Comparison of ENCODE assay signal across 16 cellular contexts in genomic region chr1:30241681-30242080, GRCh38.
A peak's percentile ranks its signal among the peaks of the same experiment; 100 is the strongest.
DNase-seq lines count a peak whose midpoint lies in the region; ATAC-seq, FAIRE-seq and TF ChIP-seq lines count a peak whose summit lies in the region.
"Had no signal": no experiment of that assay in that cellular context is flagged by ENCODE, and none has a peak within 500 bp of the region (broad histone marks: within the 10 kb centered on the region; RNA-seq: fewer than 3 reads in every experiment).

No MANE protein-coding gene starts in this region.

- H3K4me1 ChIP-seq in HepG2 (ENCODE audit: insufficient read depth, low read length) (no peaks in the 10 kb centered on the region), right lobe of liver (no peaks in the 10 kb centered on the region), endodermal cell (ENCODE audit: control insufficient read depth, insufficient read depth, low read length) (peaks cover 15% of the 10 kb centered on the region), smooth muscle cell (ENCODE audit: low read depth) (peaks cover 17% of the 10 kb centered on the region), trophoblast cell (ENCODE audit: control insufficient read depth in 1 of 2, insufficient read depth in 2 of 2, low read length in 2 of 2) (no peaks in the 10 kb centered on the region)
- H3K4me1 ChIP-seq: HAP-1 had no signal

- H2AK5ac ChIP-seq in trophoblast cell (ENCODE audit: low read length) = no peak overlapping the region

- H3K4me3 ChIP-seq in HepG2 (replicated peaks in 1 of 3; ENCODE audit: insufficient read depth in 1 of 3, low read depth in 2 of 3, low read length in 3 of 3) (no peak overlapping the region), right lobe of liver (no peak overlapping the region), endodermal cell (ENCODE audit: low read length) (no peak overlapping the region), smooth muscle cell (no peak overlapping the region), trophoblast cell (ENCODE audit: low read depth, low read length) (no peak overlapping the region)
- H3K4me3 ChIP-seq: BLaER1 treated with 17β-estradiol and CSF1 and Interleukin-3, amounts not matched to agents 10 nM and 100 nM; GM12878; GM23248; HAP-1 had no signal

- H3K4me1 Mint-ChIP-seq in endodermal cell (peaks cover 55% of the 10 kb centered on the region), neural crest cell (no peaks in the 10 kb centered on the region)
- H3K4me1 Mint-ChIP-seq in activated CD4-positive, alpha-beta T cell treated with anti-CD3 and anti-CD28 coated beads, Interleukin-2, amount 10 ng/mL, durations not matched to agents 7 days and 5 days = no peaks in the 10 kb centered on the region
- H3K4me1 Mint-ChIP-seq: B cell had no signal

- H3K36me3 Mint-ChIP-seq in endodermal cell (ENCODE audit: low read depth) (peaks cover 7% of the 10 kb centered on the region), neural crest cell (ENCODE audit: low read depth) (peaks cover 2% of the 10 kb centered on the region)
- no peaks in the 10 kb centered on the region for H3K36me3 Mint-ChIP-seq in activated CD4-positive, alpha-beta T cell treated with anti-CD3 and anti-CD28 coated beads, Interleukin-2, amount 10 ng/mL, durations not matched to agents 7 days and 5 days (ENCODE audit: low read depth)
- H3K36me3 Mint-ChIP-seq: CD8-positive, alpha-beta T cell had no signal

- H3K79me1 ChIP-seq in trophoblast cell (ENCODE audit: low read length) = no peaks in the 10 kb centered on the region

- H3K9me3 Mint-ChIP-seq in endodermal cell (peaks cover 18% of the 10 kb centered on the region), neural crest cell (peaks cover 4% of the 10 kb centered on the region)
- no peaks in the 10 kb centered on the region for H3K9me3 Mint-ChIP-seq in activated CD4-positive, alpha-beta T cell treated with anti-CD3 and anti-CD28 coated beads, Interleukin-2, amount 10 ng/mL, durations not matched to agents 7 days and 5 days

- no peak overlapping the region for H4K91ac ChIP-seq in trophoblast cell (ENCODE audit: low read depth, low read length)

- H3K27ac Mint-ChIP-seq in endodermal cell (peak overlapping the region; percentile 77), neural crest cell (ENCODE audit: unreplicated experiment) (peak overlapping the region; percentile 36)
- no peak overlapping the region for H3K27ac Mint-ChIP-seq in activated CD4-positive, alpha-beta T cell treated with anti-CD3 and anti-CD28 coated beads, Interleukin-2, amount 10 ng/mL, durations not matched to agents 7 days and 5 days
- H3K27ac Mint-ChIP-seq: B cell; CD8-positive, alpha-beta T cell had no signal

- H4K8ac ChIP-seq in trophoblast cell (ENCODE audit: low read depth, low read length) = no peak overlapping the region

- no peak overlapping the region for H3K14ac ChIP-seq in trophoblast cell (ENCODE audit: low read length)

- no peak overlapping the region for H4K12ac ChIP-seq in trophoblast cell (ENCODE audit: low read depth, low read length)

- TF ChIP-seq POLR2A in HepG2 (IDR thresholded peaks at IDR 0.05; ENCODE audit: insufficient read depth in 1 of 2, low read depth in 2 of 2, low read length in 2 of 2) (no peak), right lobe of liver (IDR thresholded peaks at IDR 0.05) (no peak)

- H2BK5ac ChIP-seq in trophoblast cell (ENCODE audit: low read depth, low read length, poor library complexity) = no peak overlapping the region

- H3K9ac ChIP-seq in HepG2 (ENCODE audit: insufficient read depth, low read depth, low read length) = no peak overlapping the region
- H3K9ac ChIP-seq in endodermal cell (ENCODE audit: extremely low read depth, low read length, poor library complexity, severe bottlenecking) = no peak overlapping the region
- no peak overlapping the region for H3K9ac ChIP-seq in smooth muscle cell (ENCODE audit: low read depth)
- no peak overlapping the region for H3K9ac ChIP-seq in trophoblast cell (ENCODE audit: low read length)
- H3K9ac ChIP-seq: BLaER1 treated with 17β-estradiol and CSF1 and Interleukin-3, amounts not matched to agents 10 nM and 100 nM; GM23248 had no signal

- no peaks in the 10 kb centered on the region for H3F3A ChIP-seq in smooth muscle cell (ENCODE audit: low read depth)

- H3K23ac ChIP-seq in trophoblast cell (ENCODE audit: low read length) = no peak overlapping the region

- no peaks in the 10 kb centered on the region for H3K9me3 ChIP-seq in HepG2 (ENCODE audit: low read length)
- H3K9me3 ChIP-seq in right lobe of liver = no peaks in the 10 kb centered on the region
- peaks cover 27% of the 10 kb centered on the region for H3K9me3 ChIP-seq in endodermal cell (ENCODE audit: control insufficient read depth, low read length)
- no peaks in the 10 kb centered on the region for H3K9me3 ChIP-seq in smooth muscle cell (replicated peaks; ENCODE audit: low read depth)
- H3K9me3 ChIP-seq in trophoblast cell (ENCODE audit: insufficient read depth, low read depth, low read length) = no peaks in the 10 kb centered on the region
- H3K9me3 ChIP-seq: HAP-1 had no signal

- POLR2A ChIA-PET in HepG2 (lab: Yijun Ruan, JAX) = no interaction called here
- POLR2A ChIA-PET in activated CD4-positive, alpha-beta T cell treated with anti-CD3 and anti-CD28 coated beads, Interleukin-2, amount 10 ng/mL, durations not matched to agents 7 days and 5 days (lab: Charles Lee) = no interaction called here

- BruUV-seq in HepG2 (replicated peaks; lab: Mats Ljungman, UMichigan) = no TSS peak

- H3K79me2 ChIP-seq in HepG2 (ENCODE audit: insufficient read depth, low read length) = no peaks in the 10 kb centered on the region
- no peaks in the 10 kb centered on the region for H3K79me2 ChIP-seq in smooth muscle cell (ENCODE audit: low read depth)
- no peaks in the 10 kb centered on the region for H3K79me2 ChIP-seq in trophoblast cell (ENCODE audit: control insufficient read depth, insufficient read depth, low read length, poor library complexity)

- FAIRE-seq in HepG2 (lab: Jason Lieb, UNC) = no peak
- FAIRE-seq: GM12878 had no signal

- H3K18ac ChIP-seq in trophoblast cell (ENCODE audit: low read length) = no peak overlapping the region

- in situ Hi-C loops in HepG2 (cut with HindIII; ENCODE audit: extremely low pct_ligation_motif_present, low pct_unique_long_range_greater_than_20kb) = no loop called here

- intact Hi-C loops in HepG2 (cut with micrococcal nuclease; ENCODE audit: unreplicated experiment) = no loop called here
- intact Hi-C loops in right lobe of liver (cut with DNase I) = no loop called here

- no peak overlapping the region for H3K27ac ChIP-seq in HepG2 (ENCODE audit: extremely low read length, insufficient read depth, low read length)
- no peak overlapping the region for H3K27ac ChIP-seq in right lobe of liver
- no peak overlapping the region for H3K27ac ChIP-seq in endodermal cell (ENCODE audit: low read depth, low read length)
- no peak overlapping the region for H3K27ac ChIP-seq in smooth muscle cell (ENCODE audit: low read depth)
- H3K27ac ChIP-seq in trophoblast cell (ENCODE audit: low read depth, low read length) = no peak overlapping the region
- H3K27ac ChIP-seq: BLaER1 treated with 17β-estradiol and CSF1 and Interleukin-3, amounts not matched to agents 10 nM and 100 nM; GM23248 had no signal

- H2BK12ac ChIP-seq in trophoblast cell (ENCODE audit: low read length) = no peak overlapping the region

- H3K27me3 ChIP-seq in HepG2 (ENCODE audit: control insufficient read depth in 1 of 2, insufficient read depth in 2 of 2, low read length in 2 of 2) = 0 out of 5 replicates have a peak, but pooled peaks cover 0 to 11% of the 10 kb centered on the region in 2 experiments
- H3K27me3 ChIP-seq in right lobe of liver = no peaks in the 10 kb centered on the region
- no peaks in the 10 kb centered on the region for H3K27me3 ChIP-seq in endodermal cell (ENCODE audit: control insufficient read depth, insufficient read depth, low read length, poor library complexity, severe bottlenecking)
- H3K27me3 ChIP-seq in smooth muscle cell (ENCODE audit: low read depth) = peaks cover 3% of the 10 kb centered on the region
- H3K27me3 ChIP-seq in trophoblast cell (ENCODE audit: insufficient read depth, low read length) = no peaks in the 10 kb centered on the region
- H3K27me3 ChIP-seq: BLaER1 treated with 17β-estradiol and CSF1 and Interleukin-3, amounts not matched to agents 10 nM and 100 nM had no signal

- H3K36me3 ChIP-seq in HepG2 (replicated peaks in 1 of 2; ENCODE audit: control insufficient read depth in 1 of 2, insufficient read depth in 2 of 2, low read length in 2 of 2) (no peaks in the 10 kb centered on the region), right lobe of liver (no peaks in the 10 kb centered on the region), endodermal cell (ENCODE audit: control insufficient read depth, insufficient read depth, low read length) (no peaks in the 10 kb centered on the region), smooth muscle cell (ENCODE audit: low read depth) (no peaks in the 10 kb centered on the region), trophoblast cell (ENCODE audit: control insufficient read depth in 1 of 2, insufficient read depth in 2 of 2, low read length in 2 of 2) (no peaks in the 10 kb centered on the region)
- H3K36me3 ChIP-seq: BLaER1 treated with 17β-estradiol and CSF1 and Interleukin-3, amounts not matched to agents 10 nM and 100 nM; HAP-1 had no signal

- CTCF ChIA-PET in HepG2 (lab: Yijun Ruan, JAX; ENCODE audit: low intra/inter-chr PET ratio, low total read pairs) = no interaction called here
- CTCF ChIA-PET in activated CD4-positive, alpha-beta T cell treated with anti-CD3 and anti-CD28 coated beads, Interleukin-2, amount 10 ng/mL, durations not matched to agents 7 days and 5 days (lab: Charles Lee) = interaction anchor here (1.2 kb wide), 1 partner anchor 9 kb away, joined by 4 read pairs; no protein-coding TSS in a partner anchor

- no peaks in the 10 kb centered on the region for H3K27me3 Mint-ChIP-seq in endodermal cell (ENCODE audit: insufficient read depth)
- peaks cover 14% of the 10 kb centered on the region for H3K27me3 Mint-ChIP-seq in neural crest cell (ENCODE audit: low read depth)
- peaks cover 2% of the 10 kb centered on the region for H3K27me3 Mint-ChIP-seq in activated CD4-positive, alpha-beta T cell treated with anti-CD3 and anti-CD28 coated beads, Interleukin-2, amount 10 ng/mL, durations not matched to agents 7 days and 5 days

- TF ChIP-seq EP300 in HepG2 (IDR thresholded peaks at IDR 0.05; ENCODE audit: low read depth in 2 of 2, low read length in 2 of 2) (no peak), HepG2 (CRISPR knock-in tag; IDR thresholded peaks at IDR 0.05; ENCODE audit: borderline replicate concordance) (no peak)

- TF ChIP-seq RAD21 in HepG2 (CRISPR knock-in tag; IDR thresholded peaks at IDR 0.05) = no peak

- no peak for ATAC-seq in HepG2
- no peak for ATAC-seq in right lobe of liver
- ATAC-seq: CD8-positive, alpha-beta T cell; GM12878 had no signal

- no peak overlapping the region for H3K4me3 Mint-ChIP-seq in endodermal cell
- no peak overlapping the region for H3K4me3 Mint-ChIP-seq in neural crest cell
- no peak overlapping the region for H3K4me3 Mint-ChIP-seq in activated CD4-positive, alpha-beta T cell treated with anti-CD3 and anti-CD28 coated beads, Interleukin-2, amount 10 ng/mL, durations not matched to agents 7 days and 5 days
- H3K4me3 Mint-ChIP-seq: B cell; CD8-positive, alpha-beta T cell had no signal

- H2AFZ ChIP-seq in HepG2 (ENCODE audit: low read length) = no peak overlapping the region
- H2AFZ ChIP-seq in smooth muscle cell (ENCODE audit: low read depth) = no peak overlapping the region
- H2AFZ ChIP-seq in trophoblast cell (ENCODE audit: insufficient read depth, low read length, poor library complexity) = no peak overlapping the region
- H2AFZ ChIP-seq: GM23248 had no signal

- no peak for TF ChIP-seq CTCF in HepG2 (CRISPR knock-in tag; IDR thresholded peaks at IDR 0.05)
- TF ChIP-seq CTCF in right lobe of liver (IDR thresholded peaks at IDR 0.05) = no peak
- TF ChIP-seq CTCF in endodermal cell (conservative IDR thresholded peaks at IDR 0.05) = no peak
- TF ChIP-seq CTCF in neural crest cell (conservative IDR thresholded peaks at IDR 0.05) = no peak
- no peak for TF ChIP-seq CTCF in smooth muscle cell (IDR thresholded peaks at IDR 0.05; ENCODE audit: borderline replicate concordance, insufficient read depth, poor library complexity, severe bottlenecking)

- no peak overlapping the region for H3K4ac ChIP-seq in trophoblast cell (ENCODE audit: low read depth, low read length)

- H3K4me2 ChIP-seq in HepG2 (ENCODE audit: low read depth, low read length) (no peak overlapping the region), smooth muscle cell (no peak overlapping the region), trophoblast cell (ENCODE audit: low read length) (no peak overlapping the region)
- H3K4me2 ChIP-seq: BLaER1 treated with 17β-estradiol and CSF1 and Interleukin-3, amounts not matched to agents 10 nM and 100 nM had no signal

- H2BK120ac ChIP-seq in trophoblast cell (ENCODE audit: insufficient read depth, low read length, poor library complexity) = no peak overlapping the region

- no peak for DNase-seq in HepG2 (ENCODE audit: low spot score)
- no peak for DNase-seq in right lobe of liver
- no peak for DNase-seq in endodermal cell
- DNase-seq in neural crest cell (ENCODE audit: low read depth, low spot score) = no peak
- no peak for DNase-seq in smooth muscle cell (lab: John Stamatoyannopoulos, UW; ENCODE audit: unreplicated experiment)
- no peak for DNase-seq in trophoblast cell
- DNase-seq in activated CD4-positive, alpha-beta T cell treated with anti-CD3 and anti-CD28 coated beads, Interleukin-2, amount 10 ng/mL, durations not matched to agents 7 days and 5 days = no peak
- DNase-seq: 8988T; Calu3; CD8-positive, alpha-beta T cell; GF-D8; GM23248 had no signal

- H4K20me1 ChIP-seq in HepG2 (ENCODE audit: insufficient read depth, low read length) = no peaks in the 10 kb centered on the region
- no peaks in the 10 kb centered on the region for H4K20me1 ChIP-seq in smooth muscle cell (ENCODE audit: low read depth)
- H4K20me1 ChIP-seq: BLaER1 treated with 17β-estradiol and CSF1 and Interleukin-3, amounts not matched to agents 10 nM and 100 nM had no signal

- WGBS in HepG2 (ENCODE audit: low lambda C conversion rate) = 11% methylated on average over 3 of the region's 3 CpGs
- 55% methylated on average over 3 of the region's 3 CpGs for WGBS in right lobe of liver (ENCODE audit: insufficient coverage, low coverage, low lambda C conversion rate, missing lambda C conversion rate)
- 87 to 93% methylated on average over 2 to 3 of the region's 3 CpGs for WGBS in endodermal cell (ENCODE audit: insufficient coverage in 1 of 2, insufficient read length in 1 of 2), 2 experiments
- 89% methylated on average over 3 of the region's 3 CpGs for WGBS in smooth muscle cell (ENCODE audit: low lambda C conversion rate)
- WGBS in trophoblast cell (ENCODE audit: extremely low coverage, insufficient coverage, insufficient read length) = no CpG with 5 or more reads among the region's 3 CpGs
